8 cellular contexts compared by ENCODE assay signal in the genomic region with DNA sequence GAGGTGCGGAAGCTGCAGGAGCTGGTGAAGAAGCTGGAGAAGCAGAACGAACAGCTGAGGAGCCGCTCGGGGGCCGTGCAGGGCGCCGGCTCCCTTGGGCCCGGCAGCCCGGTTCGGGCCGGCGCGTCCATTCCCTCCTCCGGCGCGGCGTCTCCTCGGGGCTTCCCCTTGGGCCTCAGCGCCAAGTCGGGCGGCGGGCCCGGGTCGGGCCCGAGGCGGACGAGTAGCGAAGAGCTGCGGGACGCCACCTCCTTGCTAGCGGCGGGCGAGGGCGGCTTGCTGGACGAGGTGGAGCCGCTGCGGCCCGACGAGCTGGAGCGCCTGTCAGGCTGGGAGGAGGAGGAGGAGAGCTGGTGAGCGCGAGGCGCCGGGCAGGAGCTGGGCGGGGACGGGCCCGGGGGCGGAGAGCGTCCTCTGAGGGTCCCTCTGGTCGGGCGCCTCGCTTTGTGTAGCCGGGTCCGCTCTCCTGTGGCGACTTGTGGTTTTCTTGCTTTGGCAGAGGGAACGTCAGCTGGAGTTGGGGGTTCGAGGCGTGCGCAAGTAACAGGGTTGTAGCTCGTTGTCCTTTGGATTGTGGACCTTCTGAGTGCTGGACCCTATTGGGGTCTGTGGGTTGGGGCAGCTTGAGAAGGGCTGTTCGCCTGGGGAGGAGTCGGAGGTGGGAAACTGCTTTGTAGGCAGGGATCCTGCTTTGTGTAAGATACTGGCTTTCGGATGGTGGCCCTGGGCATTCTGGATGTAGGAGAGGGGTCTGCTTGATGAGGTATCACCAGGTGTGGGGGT. TPM values are rescaled to one million over a fixed set of nuclear protein-coding genes. Genes with fewer than 3 reads are reported as not detected.
DNase-seq lines count a peak whose midpoint lies in the region; TF ChIP-seq lines count a peak whose summit lies in the region.

No MANE protein-coding gene starts in this region.

- peaks cover 61% of the 10 kb centered on the region for H3K4me1 Mint-ChIP-seq in brain

- peaks cover 13% of the 10 kb centered on the region for H3K27me3 Mint-ChIP-seq in brain

- DNase-seq in COR-L47 (lab: John Stamatoyannopoulos, UW) (peak; percentile 25), GM20000 (ENCODE audit: low spot score) (peak; percentile 52), HK-2 (ENCODE audit: unreplicated experiment) (peak; percentile 75), T-helper 2 cell (peak in 4 of 5 experiments; percentile 12 to 54 (median 27)), iPS-NIHi11 (ENCODE audit: low spot score) (peak; percentile 55), middle frontal gyrus (ENCODE audit: extremely low spot score, low spot score) (no peak)

- H3K27ac Mint-ChIP-seq in brain, result peak overlapping the region; percentile 87 to 100 (median 99)

- peak overlapping the region; percentile 89 to 100 (median 98) for H3K27ac ChIP-seq in skin epidermis

- H3K4me3 Mint-ChIP-seq in brain, result peak overlapping the region; percentile 96 to 100 (median 99)

- TF ChIP-seq CTCF in GM20000 (IDR thresholded peaks at IDR 0.05; ENCODE audit: extremely low read depth, missing control alignments) (no peak), brain (conservative IDR thresholded peaks at IDR 0.05) (peak; percentile 37 to 42)

- H3K4me3 ChIP-seq in skin epidermis, result peak overlapping the region; percentile 66 to 98 (median 90)

- no peaks in the 10 kb centered on the region for H3K9me3 Mint-ChIP-seq in brain

- H3K36me3 Mint-ChIP-seq in brain, result peaks cover 4% of the 10 kb centered on the region

RNA-seq across cellular contexts. Expression of a gene that starts 0.6 kb away (rescaled TPM):
- polyA plus RNA-seq in brain (ENCODE audit: insufficient read depth, low read depth, low replicate concordance), result 20.3 TPM
